Comparison of ENCODE assay signal across 10 cellular contexts in the genomic region with DNA sequence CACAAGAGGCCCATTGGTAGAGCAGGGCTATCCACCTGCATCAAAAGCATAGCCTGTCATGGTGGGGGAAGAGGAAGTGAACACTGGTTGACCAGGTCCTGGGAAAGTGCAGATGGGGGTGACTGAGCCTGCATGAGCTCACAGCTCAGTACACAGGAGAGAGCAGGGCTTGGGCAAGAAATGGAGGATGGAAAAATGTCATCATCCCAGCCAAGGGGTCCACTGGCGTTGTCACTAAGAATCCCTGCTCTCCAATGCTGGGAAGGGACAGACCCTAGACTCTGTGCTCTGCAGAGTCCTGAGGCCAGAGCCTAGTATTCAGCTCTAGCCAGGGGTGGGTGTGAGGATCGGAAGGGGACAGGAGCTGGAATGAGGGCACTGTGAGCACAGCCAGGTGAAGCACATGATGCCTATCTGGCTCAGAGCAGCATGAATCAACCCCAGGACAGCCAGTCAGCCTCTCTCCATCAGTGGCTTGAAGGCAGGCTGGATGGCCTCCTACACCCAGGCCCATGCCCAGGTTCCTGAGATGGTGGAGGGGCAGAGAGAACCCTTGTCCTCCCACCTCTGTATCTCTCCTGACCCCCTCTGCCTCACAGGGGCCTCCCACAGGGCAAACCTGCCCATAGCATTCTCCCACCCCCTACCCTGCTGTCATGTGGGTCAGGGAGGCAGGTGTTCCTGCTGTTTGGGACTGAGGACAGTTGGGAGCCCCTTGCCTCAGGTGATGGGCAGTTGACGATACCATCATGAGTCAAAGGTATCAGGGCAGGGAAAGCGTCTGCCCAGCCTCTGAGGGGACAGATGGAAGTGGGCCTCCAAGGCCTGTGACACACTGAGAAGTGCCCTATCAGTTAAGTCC. TPM values are rescaled to one million over a fixed set of nuclear protein-coding genes. Genes with fewer than 3 reads are reported as not detected.
DNase-seq lines count a peak whose midpoint lies in the region; ATAC-seq and TF ChIP-seq lines count a peak whose summit lies in the region.
"Had no signal": no experiment of that assay in that cellular context is flagged by ENCODE, and none has a peak within 500 bp of the region (broad histone marks: within the 10 kb centered on the region; RNA-seq: fewer than 3 reads in every experiment).

No MANE protein-coding gene starts in this region.

- H3K4me3 Mint-ChIP-seq in activated naive CD8-positive, alpha-beta T cell treated with anti-CD3 and anti-CD28 coated beads for 36 hours = no peak overlapping the region

- in situ Hi-C loops in gastrocnemius medialis (cut with MboI; ENCODE audit: low sequenced_read_pairs in 4 of 4) = loop anchor here in 1 of 4 donors (10.0 kb wide), 1 partner anchor 96 kb away; a partner anchor contains a TSS

- H3K36me3 ChIP-seq in gastrocnemius medialis (peaks cover 0 to 30% of the 10 kb centered on the region in 2 donors), SJCRH30 (no peaks in the 10 kb centered on the region)

- H3K27me3 Mint-ChIP-seq in activated naive CD8-positive, alpha-beta T cell treated with anti-CD3 and anti-CD28 coated beads for 36 hours = no peaks in the 10 kb centered on the region

- peaks cover 39% of the 10 kb centered on the region for H3K4me1 Mint-ChIP-seq in activated naive CD8-positive, alpha-beta T cell treated with anti-CD3 and anti-CD28 coated beads for 36 hours

- H3K9me3 ChIP-seq in gastrocnemius medialis (no peaks in the 10 kb centered on the region), SJCRH30 (replicated peaks) (no peaks in the 10 kb centered on the region)
- H3K9me3 ChIP-seq: left lung had no signal

- no peak for TF ChIP-seq POLR2A in gastrocnemius medialis (IDR thresholded peaks at IDR 0.05)

- peak overlapping the region; percentile 91 for H3K27ac Mint-ChIP-seq in activated naive CD8-positive, alpha-beta T cell treated with anti-CD3 and anti-CD28 coated beads for 36 hours

- no peaks in the 10 kb centered on the region for H3K9me3 Mint-ChIP-seq in activated naive CD8-positive, alpha-beta T cell treated with anti-CD3 and anti-CD28 coated beads for 36 hours

- no peak for TF ChIP-seq CTCF in gastrocnemius medialis (IDR thresholded peaks at IDR 0.05 in 4 of 5, conservative IDR thresholded peaks at IDR 0.05 in 1 of 5)

- H3K27ac ChIP-seq in gastrocnemius medialis (peak overlapping the region; percentile 0 to 74 (median 63)), SJCRH30 (no peak overlapping the region)

- H3K4me1 ChIP-seq in gastrocnemius medialis (peaks cover 55 to 63% of the 10 kb centered on the region in 2 donors), SJCRH30 (no peaks in the 10 kb centered on the region)

- H3K4me3 ChIP-seq in gastrocnemius medialis (no peak overlapping the region), SJCRH30 (no peak overlapping the region)
- H3K4me3 ChIP-seq: left lung had no signal

- H3K27me3 ChIP-seq in gastrocnemius medialis (no peaks in the 10 kb centered on the region), SJCRH30 (no peaks in the 10 kb centered on the region)
- H3K27me3 ChIP-seq: left lung had no signal

- no peak for DNase-seq in activated naive CD8-positive, alpha-beta T cell treated with anti-CD3 and anti-CD28 coated beads for 36 hours
- DNase-seq in gastrocnemius medialis (no peak), NCI-H446 (lab: John Stamatoyannopoulos, UW) (no peak), SJCRH30 (no peak)
- DNase-seq: IMR-90 had no signal

- H3K36me3 Mint-ChIP-seq in activated naive CD8-positive, alpha-beta T cell treated with anti-CD3 and anti-CD28 coated beads for 36 hours = peaks cover 5% of the 10 kb centered on the region

- intact Hi-C loops in gastrocnemius medialis (cut with DNase I; ENCODE audit: low total_unique reads) = no loop called here

- ATAC-seq in GM19324 (IDR thresholded peaks at IDR 0.05; ENCODE audit: low FRiP score, unreplicated experiment) (peak; percentile 30), HG03354 (IDR thresholded peaks at IDR 0.05; ENCODE audit: poor library complexity, severe bottlenecking, unreplicated experiment) (peak; percentile 45), gastrocnemius medialis (peak in 1 of 2 donors; percentile 20), HG03139 (IDR thresholded peaks at IDR 0.05; ENCODE audit: unreplicated experiment) (no peak), HG02623 (IDR thresholded peaks at IDR 0.05; ENCODE audit: unreplicated experiment) (no peak)

RNA-seq across cellular contexts. Expression of a gene that starts 13.8 kb away (rescaled TPM):
- 10 to 100 TPM; 55.8 to 55.9 TPM for total RNA-seq in activated naive CD8-positive, alpha-beta T cell treated with anti-CD3 and anti-CD28 coated beads for 36 hours
- 10 to 100 TPM; 25.9 to 35.9 (median 30.3) TPM for total RNA-seq in gastrocnemius medialis
- 53.9 and 58.7 TPM in 2 replicates for total RNA-seq in SJCRH30 (2014; rRNA removed; shearing (Covaris generic))

RNA-seq across cellular contexts. Expression of a gene that starts 19.9 kb away (rescaled TPM):
- 10 to 100 TPM; 13.9 to 14.0 TPM for total RNA-seq in activated naive CD8-positive, alpha-beta T cell treated with anti-CD3 and anti-CD28 coated beads for 36 hours
- 10 to 100 TPM; 10.6 to 65.4 (median 25.1) TPM for total RNA-seq in gastrocnemius medialis
- total RNA-seq in SJCRH30 (2014; rRNA removed; shearing (Covaris generic)) = 10.8 and 13.5 TPM in 2 replicates

Comparison
In these comparisons a context has a peak if more than half of its experiments do, and no peak if none do; other contexts are left out.
1. ATAC-seq: peak in GM19324 (single experiment) and HG03354 (single experiment); none in HG03139 (single experiment) and HG02623 (single experiment).